1 cellular context compared by ENCODE assay signal in the genomic region with DNA sequence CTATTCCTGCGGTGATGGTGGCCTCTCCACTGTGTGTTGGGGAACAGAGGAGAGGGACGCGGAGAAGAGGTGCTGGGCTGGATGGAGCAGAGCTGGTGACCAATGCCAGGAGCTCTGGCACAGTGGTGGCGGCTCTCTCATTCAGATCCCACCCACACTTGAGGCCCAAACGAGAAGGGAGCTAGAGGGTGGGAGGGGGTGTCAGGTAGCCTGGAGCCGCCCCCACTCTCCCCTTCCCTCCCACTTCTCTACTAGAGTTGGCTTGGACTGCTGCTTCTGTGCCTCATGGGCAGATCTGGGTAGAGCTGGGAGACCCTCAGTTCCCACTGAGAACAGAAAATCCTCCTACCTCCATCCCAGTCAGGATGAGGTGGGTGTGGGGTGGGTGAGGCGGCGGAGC.
TF ChIP-seq lines count a peak whose summit lies in the region.

No MANE protein-coding gene starts in this region.

TF ChIP-seq in HEK293, 187 proteins besides CTCF, POLR2A, EP300 and RAD21 (continued from another document):
- TF ChIP-seq, protein P1, sequence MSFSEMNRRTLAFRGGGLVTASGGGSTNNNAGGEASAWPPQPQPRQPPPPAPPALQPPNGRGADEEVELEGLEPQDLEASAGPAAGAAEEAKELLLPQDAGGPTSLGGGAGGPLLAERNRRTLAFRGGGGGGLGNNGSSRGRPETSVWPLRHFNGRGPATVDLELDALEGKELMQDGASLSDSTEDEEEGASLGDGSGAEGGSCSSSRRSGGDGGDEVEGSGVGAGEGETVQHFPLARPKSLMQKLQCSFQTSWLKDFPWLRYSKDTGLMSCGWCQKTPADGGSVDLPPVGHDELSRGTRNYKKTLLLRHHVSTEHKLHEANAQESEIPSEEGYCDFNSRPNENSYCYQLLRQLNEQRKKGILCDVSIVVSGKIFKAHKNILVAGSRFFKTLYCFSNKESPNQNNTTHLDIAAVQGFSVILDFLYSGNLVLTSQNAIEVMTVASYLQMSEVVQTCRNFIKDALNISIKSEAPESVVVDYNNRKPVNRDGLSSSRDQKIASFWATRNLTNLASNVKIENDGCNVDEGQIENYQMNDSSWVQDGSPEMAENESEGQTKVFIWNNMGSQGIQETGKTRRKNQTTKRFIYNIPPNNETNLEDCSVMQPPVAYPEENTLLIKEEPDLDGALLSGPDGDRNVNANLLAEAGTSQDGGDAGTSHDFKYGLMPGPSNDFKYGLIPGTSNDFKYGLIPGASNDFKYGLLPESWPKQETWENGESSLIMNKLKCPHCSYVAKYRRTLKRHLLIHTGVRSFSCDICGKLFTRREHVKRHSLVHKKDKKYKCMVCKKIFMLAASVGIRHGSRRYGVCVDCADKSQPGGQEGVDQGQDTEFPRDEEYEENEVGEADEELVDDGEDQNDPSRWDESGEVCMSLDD (tag by site-specific recombination; IDR thresholded peaks at IDR 0.05), result no peak
- no peak for TF ChIP-seq ZSCAN18 (tag by site-specific recombination; IDR thresholded peaks at IDR 0.05)
- TF ChIP-seq, protein P2, sequence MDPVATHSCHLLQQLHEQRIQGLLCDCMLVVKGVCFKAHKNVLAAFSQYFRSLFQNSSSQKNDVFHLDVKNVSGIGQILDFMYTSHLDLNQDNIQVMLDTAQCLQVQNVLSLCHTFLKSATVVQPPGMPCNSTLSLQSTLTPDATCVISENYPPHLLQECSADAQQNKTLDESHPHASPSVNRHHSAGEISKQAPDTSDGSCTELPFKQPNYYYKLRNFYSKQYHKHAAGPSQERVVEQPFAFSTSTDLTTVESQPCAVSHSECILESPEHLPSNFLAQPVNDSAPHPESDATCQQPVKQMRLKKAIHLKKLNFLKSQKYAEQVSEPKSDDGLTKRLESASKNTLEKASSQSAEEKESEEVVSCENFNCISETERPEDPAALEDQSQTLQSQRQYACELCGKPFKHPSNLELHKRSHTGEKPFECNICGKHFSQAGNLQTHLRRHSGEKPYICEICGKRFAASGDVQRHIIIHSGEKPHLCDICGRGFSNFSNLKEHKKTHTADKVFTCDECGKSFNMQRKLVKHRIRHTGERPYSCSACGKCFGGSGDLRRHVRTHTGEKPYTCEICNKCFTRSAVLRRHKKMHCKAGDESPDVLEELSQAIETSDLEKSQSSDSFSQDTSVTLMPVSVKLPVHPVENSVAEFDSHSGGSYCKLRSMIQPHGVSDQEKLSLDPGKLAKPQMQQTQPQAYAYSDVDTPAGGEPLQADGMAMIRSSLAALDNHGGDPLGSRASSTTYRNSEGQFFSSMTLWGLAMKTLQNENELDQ (tag by site-specific recombination; IDR thresholded peaks at IDR 0.05; ENCODE audit: low read depth), result no peak
- no peak for TF ChIP-seq ZIC2 (tag by site-specific recombination; IDR thresholded peaks at IDR 0.05)
- no peak for TF ChIP-seq KLF1 (tag by site-specific recombination; IDR thresholded peaks at IDR 0.05)
- TF ChIP-seq ZNF366 (tag by site-specific recombination; conservative IDR thresholded peaks at IDR 0.05), result no peak
- no peak for TF ChIP-seq ZNF184 (tag by site-specific recombination; IDR thresholded peaks at IDR 0.05)
- TF ChIP-seq ZNF10 (tag by site-specific recombination; IDR thresholded peaks at IDR 0.05), result no peak
- peak; percentile 98 for TF ChIP-seq ZFHX2 (tag by site-specific recombination; conservative IDR thresholded peaks at IDR 0.05)
